In the genomic region with DNA sequence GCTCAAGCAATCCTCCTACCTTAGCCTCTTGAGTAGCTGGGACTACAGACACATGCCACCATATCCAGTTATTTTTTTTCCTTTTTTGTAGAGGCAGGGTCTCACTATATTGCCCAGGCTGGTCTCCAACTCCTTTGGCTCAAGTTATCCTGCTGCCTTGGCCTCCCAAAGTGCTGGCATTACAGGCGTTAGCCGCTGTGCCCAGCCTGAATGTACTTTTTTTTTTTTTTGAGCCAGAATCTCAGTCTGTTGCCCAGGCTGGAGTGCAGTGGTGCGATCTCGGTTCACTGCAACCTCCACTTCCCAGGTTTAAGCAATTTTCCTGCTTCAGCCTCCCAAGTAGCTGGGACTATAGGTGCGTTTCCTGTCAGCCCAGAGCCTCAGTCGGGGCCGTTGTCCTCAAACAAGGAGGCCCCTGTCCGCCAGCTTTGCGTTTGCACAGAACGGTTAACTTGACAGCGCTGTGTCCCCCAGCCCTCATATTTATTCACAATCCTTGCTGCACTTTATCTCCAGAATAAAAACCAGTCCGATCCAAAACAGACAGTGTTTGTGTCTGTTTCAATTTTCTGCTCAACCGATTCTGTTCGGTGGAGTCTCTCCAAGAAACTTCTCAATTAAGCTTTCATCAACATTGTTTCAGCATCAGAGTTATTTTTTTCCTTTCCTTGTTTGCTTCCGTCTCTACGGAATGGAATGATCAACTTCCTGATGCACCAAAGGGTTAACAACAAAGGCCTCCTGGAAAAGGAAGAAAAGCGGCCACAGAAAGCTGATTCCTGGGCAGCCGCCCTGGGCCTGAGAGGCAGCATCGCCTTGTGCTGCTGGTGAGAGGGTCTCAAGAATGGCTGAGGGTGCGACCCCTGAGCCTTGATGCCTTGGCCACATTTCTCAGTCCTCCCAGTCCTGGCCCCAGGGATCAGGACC, we compare ENCODE assay signal across 7 cellular contexts.
DNase-seq lines count a peak whose midpoint lies in the region; ATAC-seq and TF ChIP-seq lines count a peak whose summit lies in the region.

No MANE protein-coding gene starts in this region.

- DNase-seq in RWPE2 (ENCODE audit: low spot score) = no peak
- DNase-seq in epithelial cell of prostate (ENCODE audit: low read depth, low spot score) = no peak
- DNase-seq in foreskin keratinocyte = no peak
- no peak for DNase-seq in stimulated activated CD4-positive, alpha-beta T cell treated with anti-CD3 and anti-CD28 coated beads, Interleukin-4, amount 100 ng/mL, for 1 hour

- no peak overlapping the region for H3K27ac ChIP-seq in RWPE2 (ENCODE audit: poor library complexity, severe bottlenecking)
- peak overlapping the region; percentile 12 for H3K27ac ChIP-seq in epithelial cell of prostate
- peak overlapping the region; percentile 76 for H3K27ac ChIP-seq in neutrophil
- H3K27ac ChIP-seq in foreskin keratinocyte = no peak overlapping the region

- TF ChIP-seq CTCF in RWPE2 (IDR thresholded peaks at IDR 0.05; ENCODE audit: poor library complexity, severe bottlenecking) (no peak), neutrophil (IDR thresholded peaks at IDR 0.05) (no peak), foreskin keratinocyte (conservative IDR thresholded peaks at IDR 0.05) (no peak)

- H3K9me3 ChIP-seq in RWPE2 (ENCODE audit: severe bottlenecking) (no peaks in the 10 kb centered on the region), neutrophil (no peaks in the 10 kb centered on the region)

- H3K4me1 ChIP-seq in RWPE2 (ENCODE audit: insufficient read depth, poor library complexity, severe bottlenecking) = no peaks in the 10 kb centered on the region
- H3K4me1 ChIP-seq in neutrophil (ENCODE audit: control insufficient read depth in 1 of 2, insufficient read depth in 1 of 2, low read depth in 1 of 2, low read length in 1 of 2) = peaks cover 26 to 29% of the 10 kb centered on the region in 2 experiments
- H3K4me1 ChIP-seq in foreskin keratinocyte = no peaks in the 10 kb centered on the region

- ATAC-seq in GM18909 (IDR thresholded peaks at IDR 0.05; ENCODE audit: poor library complexity, unreplicated experiment) (peak; percentile 6), RWPE2 (ENCODE audit: low read depth) (no peak), foreskin keratinocyte (no peak), HG02623 (IDR thresholded peaks at IDR 0.05; ENCODE audit: unreplicated experiment) (no peak)

- H3K4me3 ChIP-seq in RWPE2 (ENCODE audit: severe bottlenecking) = peak overlapping the region; percentile 39
- peak overlapping the region; percentile 56 to 70 for H3K4me3 ChIP-seq in neutrophil (ENCODE audit: low read depth in 1 of 2, low read length in 1 of 2)

- no peaks in the 10 kb centered on the region for H3K36me3 ChIP-seq in RWPE2 (ENCODE audit: low read depth)
- H3K36me3 ChIP-seq in neutrophil = no peaks in the 10 kb centered on the region

- no peaks in the 10 kb centered on the region for H3K27me3 ChIP-seq in RWPE2 (ENCODE audit: insufficient read depth, poor library complexity, severe bottlenecking)
- H3K27me3 ChIP-seq in neutrophil = no peaks in the 10 kb centered on the region
- no peaks in the 10 kb centered on the region for H3K27me3 ChIP-seq in foreskin keratinocyte

Comparison
In these comparisons a context has a peak if more than half of its experiments do, and no peak if none do; other contexts are left out.
1. H3K27ac ChIP-seq: peak in epithelial cell of prostate (single experiment) and neutrophil (single experiment); none in RWPE2 (single experiment) and foreskin keratinocyte (single experiment).